Comparison of ENCODE assay signal across 24 cellular contexts in the genomic region with DNA sequence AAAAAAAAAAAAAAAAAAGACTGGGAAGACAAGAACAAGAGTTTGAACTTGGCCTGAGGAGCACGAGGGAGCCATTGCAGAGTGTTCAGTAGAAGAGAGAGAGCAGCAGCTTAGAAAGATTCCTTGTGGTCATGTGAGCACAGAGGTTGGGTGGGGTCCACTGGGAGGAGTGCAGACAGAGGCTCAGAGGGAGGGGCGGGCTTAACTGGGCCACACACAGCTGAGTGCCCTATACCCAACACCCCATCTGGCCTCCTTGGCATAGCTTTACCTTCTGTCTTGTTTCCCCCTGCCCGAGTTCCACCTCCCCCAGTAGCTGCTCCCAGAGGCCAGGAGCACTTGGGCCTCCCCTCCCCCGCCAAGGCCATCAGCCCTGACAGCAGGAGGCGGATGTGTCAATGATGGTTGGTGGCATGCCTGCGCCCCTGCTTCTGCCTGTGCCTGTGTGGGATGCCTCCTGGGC. TPM values are rescaled to one million over a fixed set of nuclear protein-coding genes. Genes with fewer than 3 reads are reported as not detected.
A peak's percentile ranks its signal among the peaks of the same experiment; 100 is the strongest.
DNase-seq lines count a peak whose midpoint lies in the region; ATAC-seq and TF ChIP-seq lines count a peak whose summit lies in the region.
"Had no signal": no experiment of that assay in that cellular context is flagged by ENCODE, and none has a peak within 500 bp of the region (broad histone marks: within the 10 kb centered on the region; RNA-seq: fewer than 3 reads in every experiment).

No MANE protein-coding gene starts in this region.

- peak; percentile 72 for ATAC-seq in GM23338
- ATAC-seq: stimulated activated memory B cell treated with anti-CD40 and anti-IgM and Interleukin-4, amounts not matched to agents 10 μg/mL and 1 μg/mL and 100 μg/mL, for 72 hours had no signal

- H3K27me3 Mint-ChIP-seq in GM23338 (ENCODE audit: insufficient read depth, low read depth, poor library complexity), result peaks cover 16% of the 10 kb centered on the region
- H3K27me3 Mint-ChIP-seq in endodermal cell (ENCODE audit: insufficient read depth), result peaks cover 2% of the 10 kb centered on the region
- H3K27me3 Mint-ChIP-seq in neural progenitor cell (ENCODE audit: insufficient read depth, low read depth), result peaks cover 26% of the 10 kb centered on the region

- H2AFZ ChIP-seq in GM23338, result peak overlapping the region; percentile 52; the same call in 1 of the 2 replicates
- no peak overlapping the region for H2AFZ ChIP-seq in neural progenitor cell (replicated peaks)

- H3K9me3 Mint-ChIP-seq in GM23338 (peaks cover 9% of the 10 kb centered on the region), endodermal cell (peaks cover 13% of the 10 kb centered on the region), neural progenitor cell (no peaks in the 10 kb centered on the region)
- H3K9me3 Mint-ChIP-seq: activated naive CD4-positive, alpha-beta T cell treated with anti-CD3 and anti-CD28 coated beads, Interleukin-2, amount 10 ng/mL, durations not matched to agents 7 days and 5 days; stimulated activated memory B cell treated with anti-CD40 and anti-IgM and Interleukin-4, amounts not matched to agents 10 μg/mL and 1 μg/mL and 100 μg/mL, for 72 hours had no signal

- H3K4me1 ChIP-seq in GM23338 (ENCODE audit: insufficient read depth) (peaks cover 10% of the 10 kb centered on the region; the same call in 1 of the 2 replicates), endodermal cell (ENCODE audit: control insufficient read depth, insufficient read depth, low read length) (peaks cover 8% of the 10 kb centered on the region), neural progenitor cell (no peaks in the 10 kb centered on the region), SJCRH30 (peaks cover 1% of the 10 kb centered on the region; the same call in 1 of the 2 replicates)

- H3K4me3 ChIP-seq in GM23338 (0 out of 2 replicates have a peak overlapping the region, but pooled peaks have one; percentile 21), endodermal cell (ENCODE audit: low read length) (no peak overlapping the region), neural progenitor cell (no peak overlapping the region), SJCRH30 (no peak overlapping the region)
- H3K4me3 ChIP-seq: HAP-1, lower lobe of right lung, tibial nerve had no signal

- TF ChIP-seq CTCF in GM23338 (conservative IDR thresholded peaks at IDR 0.05; ENCODE audit: low read depth in 2 of 2) (no peak), endodermal cell (conservative IDR thresholded peaks at IDR 0.05) (no peak), neural progenitor cell (IDR thresholded peaks at IDR 0.05) (no peak)

- H3K4me3 Mint-ChIP-seq in GM23338, result peak overlapping the region; percentile 46; the same call in 1 of the 3 replicates
- H3K4me3 Mint-ChIP-seq in endodermal cell, result no peak overlapping the region
- no peak overlapping the region for H3K4me3 Mint-ChIP-seq in neural progenitor cell
- H3K4me3 Mint-ChIP-seq: activated naive CD4-positive, alpha-beta T cell treated with anti-CD3 and anti-CD28 coated beads, Interleukin-2, amount 10 ng/mL, durations not matched to agents 7 days and 5 days; stimulated activated memory B cell treated with anti-CD40 and anti-IgM and Interleukin-4, amounts not matched to agents 10 μg/mL and 1 μg/mL and 100 μg/mL, for 72 hours had no signal

- peaks cover 12% of the 10 kb centered on the region; the same call in 1 of the 3 replicates for H3K36me3 Mint-ChIP-seq in GM23338 (ENCODE audit: low read depth)
- H3K36me3 Mint-ChIP-seq in endodermal cell (ENCODE audit: low read depth), result no peaks in the 10 kb centered on the region
- no peaks in the 10 kb centered on the region for H3K36me3 Mint-ChIP-seq in neural progenitor cell
- H3K36me3 Mint-ChIP-seq: activated naive CD4-positive, alpha-beta T cell treated with anti-CD3 and anti-CD28 coated beads, Interleukin-2, amount 10 ng/mL, durations not matched to agents 7 days and 5 days; stimulated activated memory B cell treated with anti-CD40 and anti-IgM and Interleukin-4, amounts not matched to agents 10 μg/mL and 1 μg/mL and 100 μg/mL, for 72 hours had no signal

- H3K79me2 ChIP-seq in GM23338 (replicated peaks; ENCODE audit: insufficient read depth) (no peaks in the 10 kb centered on the region), neural progenitor cell (ENCODE audit: low read depth) (no peaks in the 10 kb centered on the region)

- H3K27ac ChIP-seq in GM23338 (ENCODE audit: low read depth) (no peak overlapping the region), endodermal cell (ENCODE audit: low read depth, low read length) (no peak overlapping the region), neural progenitor cell (no peak overlapping the region), SJCRH30 (no peak overlapping the region)
- H3K27ac ChIP-seq: lower lobe of right lung, tibial nerve had no signal

- H3K36me3 ChIP-seq in GM23338 (ENCODE audit: insufficient read depth) (no peaks in the 10 kb centered on the region), endodermal cell (ENCODE audit: control insufficient read depth, insufficient read depth, low read length) (no peaks in the 10 kb centered on the region), neural progenitor cell (no peaks in the 10 kb centered on the region), SJCRH30 (no peaks in the 10 kb centered on the region)
- H3K36me3 ChIP-seq: HAP-1, lower lobe of right lung, tibial nerve had no signal

- H3K27me3 ChIP-seq in GM23338 (ENCODE audit: insufficient read depth) (no peaks in the 10 kb centered on the region), endodermal cell (ENCODE audit: control insufficient read depth, insufficient read depth, low read length, poor library complexity, severe bottlenecking) (no peaks in the 10 kb centered on the region), neural progenitor cell (no peaks in the 10 kb centered on the region), SJCRH30 (no peaks in the 10 kb centered on the region)
- H3K27me3 ChIP-seq: tibial nerve had no signal

- no peak overlapping the region; the same call in 1 of the 2 replicates for H3K27ac Mint-ChIP-seq in GM23338
- H3K27ac Mint-ChIP-seq in endodermal cell, result no peak overlapping the region
- H3K27ac Mint-ChIP-seq in neural progenitor cell, result peak overlapping the region; percentile 80
- H3K27ac Mint-ChIP-seq: activated naive CD4-positive, alpha-beta T cell treated with anti-CD3 and anti-CD28 coated beads, Interleukin-2, amount 10 ng/mL, durations not matched to agents 7 days and 5 days; stimulated activated memory B cell treated with anti-CD40 and anti-IgM and Interleukin-4, amounts not matched to agents 10 μg/mL and 1 μg/mL and 100 μg/mL, for 72 hours had no signal

- H3K4me2 ChIP-seq in GM23338 (peak overlapping the region; percentile 65; the same call in 1 of the 2 replicates), neural progenitor cell (no peak overlapping the region)

- 59% methylated on average over 3 to 6 of the region's 6 CpGs for WGBS in endodermal cell (ENCODE audit: insufficient coverage in 1 of 2, insufficient read length in 1 of 2), 2 experiments

- no peaks in the 10 kb centered on the region for H3K9me2 ChIP-seq in GM23338 (ENCODE audit: insufficient read depth)

- H4K20me1 ChIP-seq in GM23338 (replicated peaks; ENCODE audit: insufficient read depth), result no peaks in the 10 kb centered on the region
- no peaks in the 10 kb centered on the region for H4K20me1 ChIP-seq in neural progenitor cell (ENCODE audit: low read depth)

- H3F3A ChIP-seq in GM23338 (replicated peaks; ENCODE audit: low read depth), result no peaks in the 10 kb centered on the region
- no peaks in the 10 kb centered on the region for H3F3A ChIP-seq in neural progenitor cell (ENCODE audit: low read depth)

- H3K9ac ChIP-seq in endodermal cell (ENCODE audit: extremely low read depth, low read length, poor library complexity, severe bottlenecking), result no peak overlapping the region
- no peak overlapping the region for H3K9ac ChIP-seq in neural progenitor cell

- peaks cover 30% of the 10 kb centered on the region for H3K4me1 Mint-ChIP-seq in GM23338
- H3K4me1 Mint-ChIP-seq in endodermal cell, result peaks cover 18% of the 10 kb centered on the region
- peaks cover 16% of the 10 kb centered on the region for H3K4me1 Mint-ChIP-seq in neural progenitor cell
- H3K4me1 Mint-ChIP-seq: stimulated activated memory B cell treated with anti-CD40 and anti-IgM and Interleukin-4, amounts not matched to agents 10 μg/mL and 1 μg/mL and 100 μg/mL, for 72 hours had no signal

- no peaks in the 10 kb centered on the region for H3K9me3 ChIP-seq in endodermal cell (ENCODE audit: control insufficient read depth, low read length)
- H3K9me3 ChIP-seq in neural progenitor cell (ENCODE audit: low read depth), result no peaks in the 10 kb centered on the region
- H3K9me3 ChIP-seq in SJCRH30 (replicated peaks), result no peaks in the 10 kb centered on the region
- H3K9me3 ChIP-seq: HAP-1, lower lobe of right lung, tibial nerve had no signal

- DNase-seq in GM23338 (ENCODE audit: low spot score), result peak; percentile 68
- peak; percentile 64 for DNase-seq in NCI-H2171 (lab: John Stamatoyannopoulos, UW)
- peak; percentile 91 for DNase-seq in endodermal cell
- DNase-seq in neural progenitor cell (ENCODE audit: low spot score), result no peak
- no peak for DNase-seq in stimulated activated CD8-positive, alpha-beta memory T cell treated with anti-CD3 and anti-CD28 coated beads, Interleukin-4, amount 100 ng/mL, for 48 hours
- DNase-seq in SJCRH30, result no peak
- no peak for DNase-seq in hypothalamus (lab: John Stamatoyannopoulos, UW)
- no peak for DNase-seq in kidney glomerular epithelial cell (lab: John Stamatoyannopoulos, UW)
- DNase-seq: activated CD4-positive, alpha-beta T cell treated with anti-CD3 and anti-CD28 coated beads, Interleukin-2, amount 50 U/mL, for 4 hours; activated naive CD4-positive, alpha-beta T cell treated with anti-CD3 and anti-CD28 coated beads, Interleukin-2, amount 10 ng/mL, durations not matched to agents 7 days and 5 days; activated T-cell treated with anti-CD3 and anti-CD28 coated beads for 4 hours; GF-D8; lower lobe of right lung; NCI-H187; stimulated activated CD4-positive, alpha-beta T cell treated with anti-CD3 and anti-CD28 coated beads, Interleukin-12 subunit alpha, Interleukin-12 subunit beta, amount 100 ng/mL, for 4 hours had no signal

RNA-seq across cellular contexts. Expression of a gene that starts 12.1 kb away (rescaled TPM):
- total RNA-seq in GM23338 (2014; rRNA removed; shearing (Covaris generic)), result 0.21 TPM in 1 of 2 replicates, not detected in the other
- polyA plus RNA-seq in GM23338 (2016; fragmentation: Nextera tagmentation; extraction: Ambion mirVana), result 0.73 and 0.74 TPM in 2 replicates
- total RNA-seq in endodermal cell, result not detected
- not detected for polyA plus RNA-seq in endodermal cell (2013, experiment 1 of 2)
- polyA plus RNA-seq in endodermal cell (2013, experiment 2 of 2), result not detected
- total RNA-seq in neural progenitor cell (ENCODE audit: low replicate concordance), result not detected in 2 replicates
- not detected in 2 replicates for total RNA-seq in SJCRH30 (2014; rRNA removed; shearing (Covaris generic))
- total RNA-seq: fibroblast of villous mesenchyme, lower lobe of right lung, M059J, NCI-H460, OCI-LY7, progenitor cell of endocrine pancreas, SK-MEL-5, tibial nerve had no signal

RNA-seq across cellular contexts. Expression of a gene that starts 29.0 kb away (rescaled TPM):
- 21.7 and 24.9 TPM in 2 replicates for total RNA-seq in GM23338 (2014; rRNA removed; shearing (Covaris generic))
- 18.3 and 18.9 TPM in 2 replicates for polyA plus RNA-seq in GM23338 (2016; fragmentation: Nextera tagmentation; extraction: Ambion mirVana)
- 10 to 100 TPM; 21.9 to 24.4 TPM for total RNA-seq in endodermal cell
- polyA plus RNA-seq in endodermal cell (2013, experiment 1 of 2), result 17.2 TPM
- polyA plus RNA-seq in endodermal cell (2013, experiment 2 of 2), result 14.6 TPM
- 11.4 and 20.4 TPM in 2 replicates for total RNA-seq in neural progenitor cell (ENCODE audit: low replicate concordance)
- 19.9 and 22.9 TPM in 2 replicates for total RNA-seq in SJCRH30 (2014; rRNA removed; shearing (Covaris generic))

RNA-seq across cellular contexts. Expression of a gene that starts 35.7 kb away (rescaled TPM):
- 2.5 and 3.1 TPM in 2 replicates for total RNA-seq in GM23338 (2014; rRNA removed; shearing (Covaris generic))
- polyA plus RNA-seq in GM23338 (2016; fragmentation: Nextera tagmentation; extraction: Ambion mirVana), result 0.92 TPM in 2 replicates
- 1 to 10 TPM in 1 of 2 donors, under 1 TPM in 1; 0.91 to 1.1 TPM for total RNA-seq in endodermal cell
- 0.39 TPM for polyA plus RNA-seq in endodermal cell (2013, experiment 1 of 2)
- 0.33 TPM for polyA plus RNA-seq in endodermal cell (2013, experiment 2 of 2)
- total RNA-seq in neural progenitor cell (ENCODE audit: low replicate concordance), result 0.50 and 0.67 TPM in 2 replicates
- total RNA-seq in SJCRH30 (2014; rRNA removed; shearing (Covaris generic)), result 0.06 and 0.13 TPM in 2 replicates
- total RNA-seq: lower lobe of right lung, SK-MEL-5 had no signal

Comparison
In these comparisons a context has a peak if more than half of its experiments do, and no peak if none do; other contexts are left out.
1. DNase-seq: peak in GM23338 (single experiment), NCI-H2171 (single experiment) and endodermal cell (single experiment); none in neural progenitor cell (single experiment), stimulated activated CD8-positive, alpha-beta memory T cell treated with anti-CD3 and anti-CD28 coated beads, Interleukin-4, amount 100 ng/mL, for 48 hours (single experiment), SJCRH30 (0 of 2), hypothalamus (0 of 51) and kidney glomerular epithelial cell (single experiment).